Comparison of ENCODE assay signal across 1 cellular context in genomic region chr17:45317113-45317820, GRCh38.
TF ChIP-seq lines count a peak whose summit lies in the region.

No MANE protein-coding gene starts in this region.

TF ChIP-seq in GM12878, 131 proteins besides CTCF, POLR2A, EP300 and RAD21 (continued from another document and continues in another):
- TF ChIP-seq E2F8 (IDR thresholded peaks at IDR 0.05; ENCODE audit: low read depth, partially characterized antibody) (no peak), POU2F2 (IDR thresholded peaks at IDR 0.05; ENCODE audit: borderline replicate concordance, low read depth, low read length) (no peak; the same call in 1 of the 3 replicates), BACH1 (IDR thresholded peaks at IDR 0.05; ENCODE audit: borderline replicate concordance) (0 out of 2 replicates have a peak, but pooled peaks have one; percentile 69), RELA (IDR thresholded peaks at IDR 0.05; ENCODE audit: borderline replicate concordance, partially characterized antibody) (peak; percentile 26), CBFB (IDR thresholded peaks at IDR 0.05; ENCODE audit: low read depth) (peak; percentile 79; the same call in 1 of the 2 replicates), TBL1XR1 (IDR thresholded peaks at IDR 0.05; ENCODE audit: low read depth, low read length) (no peak), CREM (IDR thresholded peaks at IDR 0.05; ENCODE audit: low read depth) (peak; percentile 1; the same call in 1 of the 2 replicates), PKNOX1 (IDR thresholded peaks at IDR 0.05) (peak; percentile 97), DPF2 (IDR thresholded peaks at IDR 0.05) (peak; percentile 35; the same call in 1 of the 2 replicates), STAT3 (IDR thresholded peaks at IDR 0.05; ENCODE audit: low read depth, low read length) (no peak), NBN (IDR thresholded peaks at IDR 0.05) (no peak; the same call in 1 of the 2 replicates), ZBTB40 (IDR thresholded peaks at IDR 0.05; ENCODE audit: borderline replicate concordance) (peak; percentile 47; the same call in 1 of the 2 replicates), PML (IDR thresholded peaks at IDR 0.05; ENCODE audit: low read length) (peak; percentile 75; the same call in 1 of the 2 replicates), SUZ12 (IDR thresholded peaks at IDR 0.05; ENCODE audit: unreplicated experiment) (no peak), HSF1 (IDR thresholded peaks at IDR 0.05; ENCODE audit: low read depth, low read length) (no peak), SREBF1 (IDR thresholded peaks at IDR 0.05; ENCODE audit: low read length) (peak; percentile 58; the same call in 1 of the 2 replicates), ZNF687 (IDR thresholded peaks at IDR 0.05) (peak; percentile 70), NR2C1 (IDR thresholded peaks at IDR 0.05) (no peak), MYC (IDR thresholded peaks at IDR 0.05; ENCODE audit: insufficient read depth, insufficient read length, insufficient replicate concordance, low read length, severe bottlenecking) (peak; percentile 48), MEF2A (IDR thresholded peaks at IDR 0.05; ENCODE audit: insufficient read depth, low read depth, low read length) (no peak), EGR1 (IDR thresholded peaks at IDR 0.05; ENCODE audit: borderline replicate concordance in 1 of 2, low read depth in 2 of 2, low read length in 2 of 2) (no peak), ZBTB11 (CRISPR knock-in tag; IDR thresholded peaks at IDR 0.05) (no peak), TARDBP (IDR thresholded peaks at IDR 0.05; ENCODE audit: borderline replicate concordance) (no peak), ZNF622 (IDR thresholded peaks at IDR 0.05) (no peak), SP1 (IDR thresholded peaks at IDR 0.05; ENCODE audit: low read depth, low read length) (peak; percentile 89), IRF4 (IDR thresholded peaks at IDR 0.05; ENCODE audit: low read depth, low read length) (no peak), NRF1 (conservative IDR thresholded peaks at IDR 0.05; ENCODE audit: low read depth, low read length) (peak; percentile 88), KDM1A (IDR thresholded peaks at IDR 0.05; ENCODE audit: borderline replicate concordance) (no peak)
- TF ChIP-seq, protein P1, sequence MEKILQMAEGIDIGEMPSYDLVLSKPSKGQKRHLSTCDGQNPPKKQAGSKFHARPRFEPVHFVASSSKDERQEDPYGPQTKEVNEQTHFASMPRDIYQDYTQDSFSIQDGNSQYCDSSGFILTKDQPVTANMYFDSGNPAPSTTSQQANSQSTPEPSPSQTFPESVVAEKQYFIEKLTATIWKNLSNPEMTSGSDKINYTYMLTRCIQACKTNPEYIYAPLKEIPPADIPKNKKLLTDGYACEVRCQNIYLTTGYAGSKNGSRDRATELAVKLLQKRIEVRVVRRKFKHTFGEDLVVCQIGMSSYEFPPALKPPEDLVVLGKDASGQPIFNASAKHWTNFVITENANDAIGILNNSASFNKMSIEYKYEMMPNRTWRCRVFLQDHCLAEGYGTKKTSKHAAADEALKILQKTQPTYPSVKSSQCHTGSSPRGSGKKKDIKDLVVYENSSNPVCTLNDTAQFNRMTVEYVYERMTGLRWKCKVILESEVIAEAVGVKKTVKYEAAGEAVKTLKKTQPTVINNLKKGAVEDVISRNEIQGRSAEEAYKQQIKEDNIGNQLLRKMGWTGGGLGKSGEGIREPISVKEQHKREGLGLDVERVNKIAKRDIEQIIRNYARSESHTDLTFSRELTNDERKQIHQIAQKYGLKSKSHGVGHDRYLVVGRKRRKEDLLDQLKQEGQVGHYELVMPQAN (conservative IDR thresholded peaks at IDR 0.05), result peak; percentile 97
- TF ChIP-seq, protein P2, sequence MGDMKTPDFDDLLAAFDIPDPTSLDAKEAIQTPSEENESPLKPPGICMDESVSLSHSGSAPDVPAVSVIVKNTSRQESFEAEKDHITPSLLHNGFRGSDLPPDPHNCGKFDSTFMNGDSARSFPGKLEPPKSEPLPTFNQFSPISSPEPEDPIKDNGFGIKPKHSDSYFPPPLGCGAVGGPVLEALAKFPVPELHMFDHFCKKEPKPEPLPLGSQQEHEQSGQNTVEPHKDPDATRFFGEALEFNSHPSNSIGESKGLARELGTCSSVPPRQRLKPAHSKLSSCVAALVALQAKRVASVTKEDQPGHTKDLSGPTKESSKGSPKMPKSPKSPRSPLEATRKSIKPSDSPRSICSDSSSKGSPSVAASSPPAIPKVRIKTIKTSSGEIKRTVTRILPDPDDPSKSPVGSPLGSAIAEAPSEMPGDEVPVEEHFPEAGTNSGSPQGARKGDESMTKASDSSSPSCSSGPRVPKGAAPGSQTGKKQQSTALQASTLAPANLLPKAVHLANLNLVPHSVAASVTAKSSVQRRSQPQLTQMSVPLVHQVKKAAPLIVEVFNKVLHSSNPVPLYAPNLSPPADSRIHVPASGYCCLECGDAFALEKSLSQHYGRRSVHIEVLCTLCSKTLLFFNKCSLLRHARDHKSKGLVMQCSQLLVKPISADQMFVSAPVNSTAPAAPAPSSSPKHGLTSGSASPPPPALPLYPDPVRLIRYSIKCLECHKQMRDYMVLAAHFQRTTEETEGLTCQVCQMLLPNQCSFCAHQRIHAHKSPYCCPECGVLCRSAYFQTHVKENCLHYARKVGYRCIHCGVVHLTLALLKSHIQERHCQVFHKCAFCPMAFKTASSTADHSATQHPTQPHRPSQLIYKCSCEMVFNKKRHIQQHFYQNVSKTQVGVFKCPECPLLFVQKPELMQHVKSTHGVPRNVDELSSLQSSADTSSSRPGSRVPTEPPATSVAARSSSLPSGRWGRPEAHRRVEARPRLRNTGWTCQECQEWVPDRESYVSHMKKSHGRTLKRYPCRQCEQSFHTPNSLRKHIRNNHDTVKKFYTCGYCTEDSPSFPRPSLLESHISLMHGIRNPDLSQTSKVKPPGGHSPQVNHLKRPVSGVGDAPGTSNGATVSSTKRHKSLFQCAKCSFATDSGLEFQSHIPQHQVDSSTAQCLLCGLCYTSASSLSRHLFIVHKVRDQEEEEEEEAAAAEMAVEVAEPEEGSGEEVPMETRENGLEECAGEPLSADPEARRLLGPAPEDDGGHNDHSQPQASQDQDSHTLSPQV (IDR thresholded peaks at IDR 0.05), result no peak
